8 cellular contexts compared by ENCODE assay signal in genomic region chr2:230864605-230865323, GRCh38. TPM values are rescaled to one million over a fixed set of nuclear protein-coding genes. Genes with fewer than 3 reads are reported as not detected.
A peak's percentile ranks its signal among the peaks of the same experiment; 100 is the strongest.
DNase-seq lines count a peak whose midpoint lies in the region; ATAC-seq and TF ChIP-seq lines count a peak whose summit lies in the region.

Gene ITM2C (plus strand): TSS chr2:230864942. CDS start chr2:230865026, 84 bp downstream.

- H3K4me1 ChIP-seq in liver (ENCODE audit: control insufficient read depth in 4 of 4, insufficient read depth in 4 of 4, low read length in 3 of 4): peaks cover 0 to 13% (median 6%) of the 10 kb centered on the region in 4 donors

- peak within 1 kb of the TSS; percentile 83 for H3K27ac Mint-ChIP-seq in activated CD4-positive, alpha-beta T cell treated with anti-CD3 and anti-CD28 coated beads, Interleukin-2, amount 10 ng/mL, durations not matched to agents 7 days and 5 days

- WGBS in liver: under 1% methylated on average over 77 of the region's 77 CpGs

- peaks cover 44% of the 10 kb centered on the region for H3K4me1 Mint-ChIP-seq in activated CD4-positive, alpha-beta T cell treated with anti-CD3 and anti-CD28 coated beads, Interleukin-2, amount 10 ng/mL, durations not matched to agents 7 days and 5 days

- DNase-seq in NCI-H2029 (lab: John Stamatoyannopoulos, UW): peak; percentile 30
- no peak for DNase-seq in NCI-H2029 treated with DMSO at 0.1 percent for 48 hours (lab: John Stamatoyannopoulos, UW)
- peak; percentile 49 for DNase-seq in NCI-H2171 treated with DMSO at 0.1 percent for 48 hours (lab: John Stamatoyannopoulos, UW)
- peak; percentile 76 for DNase-seq in activated CD4-positive, alpha-beta T cell treated with anti-CD3 and anti-CD28 coated beads, Interleukin-2, amount 10 ng/mL, durations not matched to agents 7 days and 5 days
- peak; percentile 47 for DNase-seq in dedifferentiated amniotic fluid mesenchymal stem cell (ENCODE audit: extremely low spot score)
- DNase-seq in stimulated activated CD4-positive, alpha-beta T cell treated with anti-CD3 and anti-CD28 coated beads, Interleukin-4, amount 100 ng/mL, for 48 hours (ENCODE audit: low read depth in 2 of 2): peak; percentile 63 to 71

- peaks cover 22% of the 10 kb centered on the region for H3K27me3 Mint-ChIP-seq in activated CD4-positive, alpha-beta T cell treated with anti-CD3 and anti-CD28 coated beads, Interleukin-2, amount 10 ng/mL, durations not matched to agents 7 days and 5 days

- no peaks in the 10 kb centered on the region for H3K27me3 ChIP-seq in liver (ENCODE audit: control insufficient read depth in 4 of 4, insufficient read depth in 4 of 4, low read length in 3 of 4)

- H3K4me3 ChIP-seq in liver (ENCODE audit: low read depth in 1 of 3, low read length in 3 of 3): peak within 1 kb of the TSS; percentile 45 to 73 (median 66)

- H3K27ac ChIP-seq in liver (ENCODE audit: low read depth in 1 of 2, low read length in 2 of 2): peak within 1 kb of the TSS in 1 of 2 donors; percentile 26

- POLR2A ChIA-PET in activated CD4-positive, alpha-beta T cell treated with anti-CD3 and anti-CD28 coated beads, Interleukin-2, amount 10 ng/mL, durations not matched to agents 7 days and 5 days (lab: Charles Lee): no interaction called here

- TF ChIP-seq CTCF in liver (IDR thresholded peaks at IDR 0.05; ENCODE audit: low read depth, low read length, missing input control): peak; percentile 21

- no peak within 1 kb of the TSS for H3K9ac ChIP-seq in liver (ENCODE audit: low read depth in 1 of 2, low read length in 2 of 2)

- no peaks in the 10 kb centered on the region for H3K9me3 ChIP-seq in liver (ENCODE audit: control insufficient read depth in 4 of 4, low read length in 3 of 4)

- H3K9me3 Mint-ChIP-seq in activated CD4-positive, alpha-beta T cell treated with anti-CD3 and anti-CD28 coated beads, Interleukin-2, amount 10 ng/mL, durations not matched to agents 7 days and 5 days: no peaks in the 10 kb centered on the region

- ATAC-seq in HG02840 (IDR thresholded peaks at IDR 0.05; ENCODE audit: low FRiP score, unreplicated experiment): peak; percentile 51

- TF ChIP-seq RAD21 in liver (IDR thresholded peaks at IDR 0.05): no peak

- CTCF ChIA-PET in activated CD4-positive, alpha-beta T cell treated with anti-CD3 and anti-CD28 coated beads, Interleukin-2, amount 10 ng/mL, durations not matched to agents 7 days and 5 days (lab: Charles Lee): interaction anchor here (0.9 to 1.5 kb wide), 4 partner anchors 10 to 33 kb away, joined by 3 to 6 read pairs (median 4); no protein-coding TSS in a partner anchor

- no peaks in the 10 kb centered on the region for H3K36me3 Mint-ChIP-seq in activated CD4-positive, alpha-beta T cell treated with anti-CD3 and anti-CD28 coated beads, Interleukin-2, amount 10 ng/mL, durations not matched to agents 7 days and 5 days (ENCODE audit: low read depth)

- H3K36me3 ChIP-seq in liver (ENCODE audit: control insufficient read depth in 4 of 4, insufficient read depth in 3 of 4, low read depth in 1 of 4, low read length in 3 of 4): no peaks in the 10 kb centered on the region

- H3K4me3 Mint-ChIP-seq in activated CD4-positive, alpha-beta T cell treated with anti-CD3 and anti-CD28 coated beads, Interleukin-2, amount 10 ng/mL, durations not matched to agents 7 days and 5 days: peak within 1 kb of the TSS; percentile 83

TF ChIP-seq in liver, 16 proteins besides CTCF, POLR2A, EP300 and RAD21:
- no peak for TF ChIP-seq MAX (IDR thresholded peaks at IDR 0.05)
- no peak for TF ChIP-seq HNF4A (conservative IDR thresholded peaks at IDR 0.05)
- no peak for TF ChIP-seq EGR1 (IDR thresholded peaks at IDR 0.05; ENCODE audit: low read depth in 2 of 2)
- TF ChIP-seq FOXA2 (IDR thresholded peaks at IDR 0.05): no peak
- no peak for TF ChIP-seq SP1 (IDR thresholded peaks at IDR 0.05)

RNA-seq across cellular contexts. Expression of gene ITM2C, which starts in this region (rescaled TPM):
- 10 to 100 TPM; 29.4 to 30.4 TPM for total RNA-seq in activated CD4-positive, alpha-beta T cell treated with anti-CD3 and anti-CD28 coated beads, Interleukin-2, amount 10 ng/mL, durations not matched to agents 7 days and 5 days
- total RNA-seq in liver: 10 to 100 TPM; 16.7 to 45.2 TPM
- polyA plus RNA-seq in liver: 10 to 100 TPM; 13.6 to 38.5 TPM
